15 cellular contexts compared by ENCODE assay signal in the genomic region with DNA sequence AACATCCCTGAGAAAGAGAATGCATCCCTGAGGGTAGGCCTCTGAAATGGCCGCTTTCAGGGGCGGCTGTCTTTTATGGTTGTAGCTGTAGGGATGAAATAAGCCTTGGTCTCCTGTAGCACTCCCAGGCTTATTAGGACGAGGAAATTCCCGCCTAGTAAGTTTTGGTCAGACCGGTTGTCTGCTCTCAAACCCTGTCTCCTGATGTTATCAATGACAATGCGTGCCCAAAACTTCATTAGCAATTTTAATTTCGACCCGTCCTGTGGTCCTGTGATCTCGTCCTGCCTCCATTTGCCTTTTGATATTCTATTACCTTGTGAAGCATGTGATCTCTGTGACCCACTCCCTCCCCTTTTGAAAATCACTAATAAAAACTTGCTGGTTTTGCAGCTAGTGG. TPM values are rescaled to one million over a fixed set of nuclear protein-coding genes. Genes with fewer than 3 reads are reported as not detected.
DNase-seq lines count a peak whose midpoint lies in the region; FAIRE-seq and TF ChIP-seq lines count a peak whose summit lies in the region.
"Not testable (repeated sequence)": the region's sequence is repeated elsewhere in the genome, so short reads cannot be mapped to it uniquely, and the experiment has no call there.
"Had no signal": no experiment of that assay in that cellular context is flagged by ENCODE, and none has a peak within 500 bp of the region (broad histone marks: within the 10 kb centered on the region; RNA-seq: fewer than 3 reads in every experiment).

No MANE protein-coding gene starts in this region.

- H3K9me3 Mint-ChIP-seq in H9, result not testable (repeated sequence)

- H3K4me1 ChIP-seq in H9 (ENCODE audit: insufficient read depth, low read length); mesendoderm (ENCODE audit: control insufficient read depth, low read depth, low read length): not testable (repeated sequence)
- peaks cover 40% of the 10 kb centered on the region for H3K4me1 ChIP-seq in HUES64 (ENCODE audit: insufficient read depth, low read length)
- peaks cover 6 to 13% (median 11%) of the 10 kb centered on the region in 4 experiments; a peak in 6 of 7 replicates for H3K4me1 ChIP-seq in H1 (replicated peaks in 1 of 4; ENCODE audit: control insufficient read depth in 3 of 4, insufficient read depth in 4 of 4, low read length in 3 of 4)
- peaks cover 53% of the 10 kb centered on the region for H3K4me1 ChIP-seq in iPS-18a (ENCODE audit: control insufficient read depth, low read depth, low read length)
- H3K4me1 ChIP-seq in neuron (ENCODE audit: insufficient read depth, low read length), result peaks cover 11% of the 10 kb centered on the region

- H2AK5ac ChIP-seq in H9 (ENCODE audit: insufficient read length, low read length); H1 (ENCODE audit: low read depth, low read length); mesendoderm (ENCODE audit: low read length): not testable (repeated sequence)

- H4K8ac ChIP-seq in H9 (replicated peaks; ENCODE audit: insufficient read length, low read depth, low read length); H1 (ENCODE audit: extremely low read depth, insufficient read depth, low read length); mesendoderm (ENCODE audit: low read depth, low read length): not testable (repeated sequence)

- H3K27ac ChIP-seq in H9 (ENCODE audit: insufficient read length, low read depth, low read length), result peak overlapping the region; percentile 80
- peak overlapping the region; percentile 90; the same call in 1 of the 2 replicates for H3K27ac ChIP-seq in HUES64 (ENCODE audit: low read depth, low read length)
- not testable (repeated sequence) for H3K27ac ChIP-seq in H1 (ENCODE audit: low read depth, low read length)
- peak overlapping the region; percentile 74 for H3K27ac ChIP-seq in iPS-18a (ENCODE audit: low read length)
- peak overlapping the region; percentile 31 for H3K27ac ChIP-seq in mesendoderm (ENCODE audit: low read depth, low read length)

- peaks cover 3 to 12% (median 4%) of the 10 kb centered on the region in 3 experiments; a peak in 6 of 7 replicates for H3K36me3 Mint-ChIP-seq in H9 (ENCODE audit: insufficient read depth in 1 of 3, low read depth in 3 of 3)

- H3K4me1 Mint-ChIP-seq in H9, result peaks cover 63 to 64% of the 10 kb centered on the region in 2 experiments

- not testable (repeated sequence) for TF ChIP-seq RAD21 in H1 (IDR thresholded peaks at IDR 0.05 in 1 of 2, conservative IDR thresholded peaks at IDR 0.05 in 1 of 2; ENCODE audit: low read depth in 2 of 2, low read length in 2 of 2)

- not testable (repeated sequence) for H3K79me2 ChIP-seq in H9 (ENCODE audit: insufficient read depth, low read length); H1 (ENCODE audit: control insufficient read depth in 1 of 2, insufficient read depth in 2 of 2, low read length in 2 of 2); mesendoderm (ENCODE audit: control insufficient read depth, insufficient read depth, low read length)

- H3K4ac ChIP-seq in H9 (ENCODE audit: low read depth, low read length); H1 (replicated peaks; ENCODE audit: insufficient read length, low read depth, low read length); mesendoderm (ENCODE audit: low read depth, low read length): not testable (repeated sequence)

- not testable (repeated sequence) for H4K20me1 ChIP-seq in H9 (ENCODE audit: control insufficient read depth, insufficient read depth, insufficient read length); H1 (replicated peaks in 1 of 2; ENCODE audit: control insufficient read depth in 1 of 2, insufficient read depth in 2 of 2, low read length in 2 of 2)

- H3K9ac ChIP-seq in H9 (ENCODE audit: extremely low read depth, insufficient read length, low read length); H1 (replicated peaks in 1 of 4; ENCODE audit: extremely low read depth in 1 of 4, low read depth in 3 of 4, low read length in 3 of 4); iPS-18a (ENCODE audit: low read length); mesendoderm (ENCODE audit: low read length): not testable (repeated sequence)
- peak overlapping the region; percentile 4; the same call in 1 of the 2 replicates for H3K9ac ChIP-seq in HUES64 (ENCODE audit: low read depth, low read length)

- not testable (repeated sequence) for H2BK120ac ChIP-seq in H9 (ENCODE audit: low read depth, low read length, poor library complexity, severe bottlenecking); H1 (replicated peaks; ENCODE audit: low read depth, low read length); mesendoderm (ENCODE audit: low read depth, low read length)

- not testable (repeated sequence) for H3K23ac ChIP-seq in H9 (ENCODE audit: insufficient read length, low read depth, low read length); H1 (ENCODE audit: insufficient read length); mesendoderm (ENCODE audit: low read length)

- WGBS in H9 (ENCODE audit: extremely low coverage, insufficient read length, low lambda C conversion rate), result no CpG with 5 or more reads among the region's 9 CpGs
- 3% methylated on average over 9 of the region's 9 CpGs for WGBS in HUES64
- WGBS in H1 (ENCODE audit: extremely low coverage in 1 of 2, insufficient coverage in 1 of 2, insufficient read length in 1 of 2, insufficient replicate concordance in 2 of 2, low coverage in 1 of 2, low lambda C conversion rate in 2 of 2, missing lambda C conversion rate in 1 of 2), 2 experiments, result 1% methylated on average over 9 of the region's 9 CpGs; no CpG with 5 or more reads in 1 of the 2 experiments
- WGBS in mesendoderm (ENCODE audit: extremely low coverage, insufficient coverage, low lambda C conversion rate), result no CpG with 5 or more reads among the region's 9 CpGs

- not testable (repeated sequence) for H2BK12ac ChIP-seq in H9 (ENCODE audit: insufficient read length, low read depth, low read length); H1 (ENCODE audit: low read depth, low read length)

- H3K14ac ChIP-seq in H9 (ENCODE audit: insufficient read depth, low read length); H1 (ENCODE audit: insufficient read length): not testable (repeated sequence)

- not testable (repeated sequence) for H3K27me3 Mint-ChIP-seq in H9 (ENCODE audit: low read depth)

- not testable (repeated sequence) for TF ChIP-seq CTCF in H9 (conservative IDR thresholded peaks at IDR 0.05); H1 (IDR thresholded peaks at IDR 0.05; ENCODE audit: control extremely low read depth in 1 of 3, insufficient read depth in 1 of 3, low read depth in 1 of 3, low read length in 3 of 3)

- H3K4me2 ChIP-seq in H9 (ENCODE audit: insufficient read depth, insufficient read length, low read length) (peak overlapping the region; percentile 60), H1 (ENCODE audit: insufficient read depth in 1 of 2, low read depth in 2 of 2, low read length in 2 of 2) (peak overlapping the region; percentile 50 to 82)
- H3K4me2 ChIP-seq in mesendoderm (ENCODE audit: low read length), result not testable (repeated sequence)

- not testable (repeated sequence) for H3K56ac ChIP-seq in H9 (ENCODE audit: insufficient read length, low read depth, low read length); H1 (replicated peaks; ENCODE audit: insufficient read length, low read depth, low read length)
- H3K56ac ChIP-seq in mesendoderm (ENCODE audit: low read length), result peak overlapping the region; percentile 49

- not testable (repeated sequence) for H2AFZ ChIP-seq in H9 (ENCODE audit: low read length); H1 (ENCODE audit: low read length)
- H2AFZ ChIP-seq in neuron (ENCODE audit: low read depth, low read length), result peak overlapping the region; percentile 19

- TF ChIP-seq POLR2A in H1 (IDR thresholded peaks at IDR 0.05; ENCODE audit: control extremely low read depth in 1 of 2, low read depth in 2 of 2, low read length in 2 of 2), result not testable (repeated sequence)

- peak; percentile 86 for FAIRE-seq in H1 (lab: Jason Lieb, UNC)

- H3K79me1 ChIP-seq in H9 (ENCODE audit: insufficient read depth, low read depth, low read length, poor library complexity, severe bottlenecking); H1 (ENCODE audit: low read depth, low read length); mesendoderm (ENCODE audit: low read length): not testable (repeated sequence)

- H3K36me3 ChIP-seq in HUES64 (ENCODE audit: insufficient read depth, low read length); H1 (ENCODE audit: control insufficient read depth in 2 of 4, insufficient read depth in 4 of 4, low read length in 3 of 4); iPS-18a (ENCODE audit: control insufficient read depth, low read depth, low read length); mesendoderm (ENCODE audit: control insufficient read depth, insufficient read depth, low read length); neuron (ENCODE audit: insufficient read depth, low read length): not testable (repeated sequence)

- H3K4me3 ChIP-seq in HUES64 (ENCODE audit: low read length) (peak overlapping the region; percentile 31; the same call in 1 of the 2 replicates), H1 (ENCODE audit: extremely low read depth in 1 of 4, insufficient read depth in 2 of 4, low read depth in 3 of 4, low read length in 4 of 4) (peak overlapping the region in 1 of 4 experiments; percentile 43; a peak in 2 of 8 replicates), iPS-18a (ENCODE audit: low read length) (peak overlapping the region; percentile 46)
- H3K4me3 ChIP-seq in mesendoderm (ENCODE audit: low read length); neuron (ENCODE audit: low read length): not testable (repeated sequence)

- not testable (repeated sequence) for H3K9me3 ChIP-seq in H9 (ENCODE audit: control insufficient read depth, low read depth, low read length); HUES64 (ENCODE audit: insufficient read depth, low read depth, low read length); H1 (ENCODE audit: insufficient read depth in 2 of 2, low read depth in 1 of 2, low read length in 1 of 2); iPS-18a (ENCODE audit: control insufficient read depth, low read depth, low read length); neuron (ENCODE audit: low read length)

- POLR2A ChIA-PET in H1 (lab: Charles Lee; ENCODE audit: partially characterized antibody), result interaction anchor here (0.8 to 1.3 kb wide), 2 partner anchors 12 kb away, joined by 3 read pairs; no protein-coding TSS in a partner anchor

- peak in 1 of 2 experiments; percentile 14; a peak in 1 of 3 replicates for TF ChIP-seq EP300 in H1 (IDR thresholded peaks at IDR 0.05; ENCODE audit: borderline replicate concordance in 1 of 2, low read depth in 2 of 2, low read length in 2 of 2)

- not testable (repeated sequence) for H4K5ac ChIP-seq in H9 (ENCODE audit: insufficient read length, low read depth, low read length); H1 (ENCODE audit: insufficient read length, low read depth, low read length); mesendoderm (ENCODE audit: low read length)

- CTCF ChIA-PET in H1 (lab: Charles Lee; ENCODE audit: partially characterized antibody), result interaction anchor here (0.7 kb wide), 1 partner anchor 15 kb away, joined by 4 read pairs; no protein-coding TSS in a partner anchor

- H2BK5ac ChIP-seq in H9 (ENCODE audit: insufficient read length, low read length); mesendoderm (ENCODE audit: low read length): not testable (repeated sequence)
- H2BK5ac ChIP-seq in H1 (ENCODE audit: low read depth, low read length), result 0 out of 2 replicates have a peak overlapping the region, but pooled peaks have one; percentile 82

- peak overlapping the region; percentile 89 to 97 (median 91) for H3K27ac Mint-ChIP-seq in H9

- not testable (repeated sequence) for H3K18ac ChIP-seq in H9 (ENCODE audit: insufficient read length, low read depth, low read length); H1 (ENCODE audit: extremely low read depth, low read length); mesendoderm (ENCODE audit: low read length)

- not testable (repeated sequence) for H2BK20ac ChIP-seq in H9 (ENCODE audit: low read depth, low read length, poor library complexity, severe bottlenecking); H1 (ENCODE audit: low read length)

- H3K23me2 ChIP-seq in H9 (ENCODE audit: insufficient read length, low read depth, low read length, poor library complexity, severe bottlenecking); H1 (ENCODE audit: low read depth, low read length): not testable (repeated sequence)

- not testable (repeated sequence) for H3T11ph ChIP-seq in H9 (ENCODE audit: low read length)

- H4K91ac ChIP-seq in H9 (ENCODE audit: insufficient read length, low read depth, low read length); H1 (replicated peaks; ENCODE audit: insufficient read length, low read length): not testable (repeated sequence)

- peak overlapping the region; percentile 37 to 74 for H3K4me3 Mint-ChIP-seq in H9

- H3K27me3 ChIP-seq in H9 (ENCODE audit: insufficient read depth, low read length); HUES64 (ENCODE audit: insufficient read depth, low read length); H1 (replicated peaks in 1 of 4; ENCODE audit: control insufficient read depth in 3 of 4, extremely low read depth in 1 of 4, insufficient read depth in 3 of 4, low read length in 3 of 4); iPS-18a (ENCODE audit: control insufficient read depth, insufficient read depth, low read length); mesendoderm (ENCODE audit: insufficient read depth, low read length, poor library complexity): not testable (repeated sequence)
- peaks cover 12% of the 10 kb centered on the region for H3K27me3 ChIP-seq in neuron (ENCODE audit: insufficient read depth, low read length)

- H2BK15ac ChIP-seq in H9 (ENCODE audit: low read depth, low read length); H1 (ENCODE audit: low read length); mesendoderm (replicated peaks; ENCODE audit: low read depth): not testable (repeated sequence)

- DNase-seq in H9 (peak; percentile 86), H1 (ENCODE audit: low read depth in 1 of 2, low spot score in 2 of 2) (peak; percentile 36 to 54), iPS DF 19.7 (ENCODE audit: low read depth, low spot score) (peak; percentile 89), mesendoderm (peak; percentile 74)

RNA-seq across cellular contexts. Expression of a gene that starts 10.7 kb away (rescaled TPM):
- 6.2 and 7.1 TPM in 2 replicates for total RNA-seq in H9 (2021)
- polyA plus RNA-seq in HUES64 (2013, experiment 1 of 2), result 2.2 TPM
- 2.2 TPM for polyA plus RNA-seq in HUES64 (2013, experiment 2 of 2)
- 0.69 and 1.0 TPM in 2 replicates for total RNA-seq in H1 (2021; fragmentation: NEBNext Ultra II Directional; extraction: Animal tissue kit (Norgen Biotek cat#: 25700))
- 2.1 and 3.7 TPM in 2 replicates for polyA plus RNA-seq in H1 (2011; rRNA removed)
- 3.3 TPM for polyA plus RNA-seq in H1 (2011; cell fraction: cytosol; rRNA removed)
- 1.5 TPM for polyA plus RNA-seq in H1 (2011; cell fraction: nucleus; rRNA removed)
- polyA plus RNA-seq in H1 (2012, experiment 1 of 2), result 1.1 to 2.0 TPM (median 1.6 TPM) in 4 replicates
- polyA plus RNA-seq in H1 (2012, experiment 2 of 2), result 3.6 TPM
- 0.75 TPM for polyA plus RNA-seq in H1 (2013, experiment 1 of 2)
- polyA plus RNA-seq in H1 (2013, experiment 2 of 2), result 1.2 TPM
- 1.5 and 1.9 TPM in 2 replicates for polyA minus RNA-seq in H1 (2011; rRNA and poly(A)+ RNA removed)
- polyA minus RNA-seq in H1 (2011; cell fraction: cytosol; rRNA and poly(A)+ RNA removed), result 1.5 TPM
- polyA minus RNA-seq in H1 (2011; cell fraction: nucleus; rRNA and poly(A)+ RNA removed), result not detected
- polyA plus RNA-seq in mesendoderm (2013, experiment 1 of 2), result 2.5 TPM
- polyA plus RNA-seq in mesendoderm (2013, experiment 2 of 2), result 2.3 TPM
- total RNA-seq: A172; A673; Calu3; CD4-positive, alpha-beta memory T cell; Daoy; H4; HFFc6 had no signal
- polyA plus RNA-seq: BJ; CD4-positive, alpha-beta memory T cell had no signal
